ENCODE assay signal across 14 cellular contexts in the genomic region with DNA sequence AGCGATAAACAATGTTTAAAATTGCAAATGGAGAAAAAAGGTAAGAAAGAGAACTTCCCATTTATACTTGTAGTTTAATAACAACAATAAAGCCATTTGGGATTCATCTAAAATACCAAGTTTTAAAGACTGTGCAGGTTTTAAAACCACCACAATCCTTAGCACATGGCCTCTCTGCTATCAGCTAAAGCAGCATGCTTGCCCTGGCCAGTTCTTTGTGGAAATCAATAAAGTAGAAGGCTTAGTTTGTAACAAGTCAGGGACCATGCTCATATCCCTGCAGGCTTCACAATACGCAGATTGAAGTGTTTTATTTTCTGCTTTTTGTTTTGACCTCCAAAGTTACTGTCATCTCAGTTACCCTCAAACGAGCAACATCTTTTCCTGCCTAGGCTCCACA.
A peak's percentile ranks its signal among the peaks of the same experiment; 100 is the strongest.
DNase-seq lines count a peak whose midpoint lies in the region; ATAC-seq and TF ChIP-seq lines count a peak whose summit lies in the region.
"Had no signal": no experiment of that assay in that cellular context is flagged by ENCODE, and none has a peak within 500 bp of the region (broad histone marks: within the 10 kb centered on the region; RNA-seq: fewer than 3 reads in every experiment).

No MANE protein-coding gene starts in this region.

- no peak for ATAC-seq in activated T-cell treated with anti-CD3 and anti-CD28 coated beads, Interleukin-2, amount 50 U/mL, for 72 hours (replicated peaks in 1 of 2)
- ATAC-seq: GM23338 had no signal

- H3K27me3 ChIP-seq in WERI-Rb-1 (ENCODE audit: insufficient read depth, low read depth, severe bottlenecking), result no peaks in the 10 kb centered on the region
- H3K27me3 ChIP-seq in trophoblast cell (ENCODE audit: insufficient read depth, low read length), result no peaks in the 10 kb centered on the region
- H3K27me3 ChIP-seq: BLaER1 treated with 17β-estradiol and CSF1 and Interleukin-3, amounts not matched to agents 10 nM and 100 nM had no signal

- peak overlapping the region; percentile 48 for H3K27ac Mint-ChIP-seq in activated T-cell treated with anti-CD3 and anti-CD28 coated beads, Interleukin-2, amount 50 U/mL, for 72 hours
- peak overlapping the region; percentile 14 for H3K27ac Mint-ChIP-seq in mesothelial cell of epicardium
- H3K27ac Mint-ChIP-seq: CD4-positive, alpha-beta T cell; GM23338 had no signal

- peaks cover 10 to 15% of the 10 kb centered on the region in 2 donors for H3K9me3 Mint-ChIP-seq in activated T-cell treated with anti-CD3 and anti-CD28 coated beads, Interleukin-2, amount 50 U/mL, for 72 hours
- H3K9me3 Mint-ChIP-seq in mesothelial cell of epicardium, result peaks cover 22% of the 10 kb centered on the region
- H3K9me3 Mint-ChIP-seq: GM23338 had no signal

- H3K4me3 ChIP-seq in WERI-Rb-1 (ENCODE audit: low read depth, low read length) (no peak overlapping the region), trophoblast cell (ENCODE audit: low read depth, low read length) (no peak overlapping the region)
- H3K4me3 ChIP-seq: BLaER1 treated with 17β-estradiol and CSF1 and Interleukin-3, amounts not matched to agents 10 nM and 100 nM; GM23338 had no signal

- no peaks in the 10 kb centered on the region for H3K4me1 ChIP-seq in trophoblast cell (ENCODE audit: control insufficient read depth in 1 of 2, insufficient read depth in 2 of 2, low read length in 2 of 2)
- H3K4me1 ChIP-seq: BLaER1 treated with 17β-estradiol and CSF1 and Interleukin-3, amounts not matched to agents 10 nM and 100 nM had no signal

- H3K9me3 ChIP-seq in WERI-Rb-1 (ENCODE audit: severe bottlenecking) (no peaks in the 10 kb centered on the region), trophoblast cell (ENCODE audit: insufficient read depth, low read depth, low read length) (no peaks in the 10 kb centered on the region)

- no peaks in the 10 kb centered on the region for H3K27me3 Mint-ChIP-seq in activated T-cell treated with anti-CD3 and anti-CD28 coated beads, Interleukin-2, amount 50 U/mL, for 72 hours (ENCODE audit: low read depth)
- no peaks in the 10 kb centered on the region for H3K27me3 Mint-ChIP-seq in mesothelial cell of epicardium (ENCODE audit: low read depth)
- H3K27me3 Mint-ChIP-seq: CD4-positive, alpha-beta T cell had no signal

- H3K4ac ChIP-seq in trophoblast cell (ENCODE audit: low read depth, low read length), result no peak overlapping the region

- H3K36me3 ChIP-seq in WERI-Rb-1 (no peaks in the 10 kb centered on the region), trophoblast cell (ENCODE audit: control insufficient read depth in 1 of 2, insufficient read depth in 2 of 2, low read length in 2 of 2) (no peaks in the 10 kb centered on the region)
- H3K36me3 ChIP-seq: BLaER1 treated with 17β-estradiol and CSF1 and Interleukin-3, amounts not matched to agents 10 nM and 100 nM had no signal

- no peak for DNase-seq in activated T-cell treated with anti-CD3 and anti-CD28 coated beads, Interleukin-2, amount 50 U/mL, for 72 hours
- no peak for DNase-seq in activated T-cell treated with anti-CD3 and anti-CD28 coated beads, Interleukin-2, amount 50 U/mL, for 48 hours
- DNase-seq in WERI-Rb-1 (peak; percentile 36), mesothelial cell of epicardium (ENCODE audit: low spot score in 2 of 2, unreplicated experiment in 2 of 2) (no peak), NCI-H1092 treated with DMSO at 0.1 percent for 48 hours (lab: John Stamatoyannopoulos, UW) (no peak), trophoblast cell (no peak)
- DNase-seq in activated naive CD4-positive, alpha-beta T cell treated with Interleukin-2 at 50 U/mL for 16 hours, result no peak
- DNase-seq: ACHN; CD4-positive, alpha-beta T cell; DMS79 treated with DMSO at 0.1 percent for 48 hours; EL; H7 had no signal

- no peaks in the 10 kb centered on the region for H3K79me1 ChIP-seq in trophoblast cell (ENCODE audit: low read length)

- no peak overlapping the region for H2AFZ ChIP-seq in trophoblast cell (ENCODE audit: insufficient read depth, low read length, poor library complexity)
- H2AFZ ChIP-seq: GM23338 had no signal

- H4K12ac ChIP-seq in trophoblast cell (ENCODE audit: low read depth, low read length), result no peak overlapping the region

- WGBS in trophoblast cell (ENCODE audit: extremely low coverage, insufficient coverage, insufficient read length), result no CpG with 5 or more reads among the region's 3 CpGs

- H3K14ac ChIP-seq in trophoblast cell (ENCODE audit: low read length), result no peak overlapping the region

- no peak overlapping the region for H3K23ac ChIP-seq in trophoblast cell (ENCODE audit: low read length)

- H3K79me2 ChIP-seq in trophoblast cell (ENCODE audit: control insufficient read depth, insufficient read depth, low read length, poor library complexity), result no peaks in the 10 kb centered on the region

- H3K4me3 Mint-ChIP-seq in activated T-cell treated with anti-CD3 and anti-CD28 coated beads, Interleukin-2, amount 50 U/mL, for 72 hours, result no peak overlapping the region
- no peak overlapping the region for H3K4me3 Mint-ChIP-seq in mesothelial cell of epicardium
- H3K4me3 Mint-ChIP-seq: CD4-positive, alpha-beta T cell; GM23338 had no signal

- H2AK5ac ChIP-seq in trophoblast cell (ENCODE audit: low read length), result no peak overlapping the region

- H3K36me3 Mint-ChIP-seq in activated T-cell treated with anti-CD3 and anti-CD28 coated beads, Interleukin-2, amount 50 U/mL, for 72 hours (ENCODE audit: insufficient read depth in 2 of 2), result peaks cover 32 to 73% of the 10 kb centered on the region in 2 donors
- H3K36me3 Mint-ChIP-seq in mesothelial cell of epicardium, result peaks cover 9% of the 10 kb centered on the region

- no peak for TF ChIP-seq CTCF in WERI-Rb-1 (IDR thresholded peaks at IDR 0.05; ENCODE audit: low read depth, low read length)
- TF ChIP-seq CTCF in mesothelial cell of epicardium (IDR thresholded peaks at IDR 0.05; ENCODE audit: unreplicated experiment), result no peak

- no peak overlapping the region for H3K18ac ChIP-seq in trophoblast cell (ENCODE audit: low read length)

- no peak overlapping the region for H3K4me2 ChIP-seq in trophoblast cell (ENCODE audit: low read length)
- H3K4me2 ChIP-seq: BLaER1 treated with 17β-estradiol and CSF1 and Interleukin-3, amounts not matched to agents 10 nM and 100 nM; GM23338 had no signal

- no peak overlapping the region for H4K8ac ChIP-seq in trophoblast cell (ENCODE audit: low read depth, low read length)

- no peak overlapping the region for H2BK12ac ChIP-seq in trophoblast cell (ENCODE audit: low read length)

- H2BK5ac ChIP-seq in trophoblast cell (ENCODE audit: low read depth, low read length, poor library complexity), result no peak overlapping the region

- H3K4me1 Mint-ChIP-seq in activated T-cell treated with anti-CD3 and anti-CD28 coated beads, Interleukin-2, amount 50 U/mL, for 72 hours (ENCODE audit: low read depth), result no peaks in the 10 kb centered on the region
- H3K4me1 Mint-ChIP-seq in mesothelial cell of epicardium, result peaks cover 11% of the 10 kb centered on the region
- H3K4me1 Mint-ChIP-seq: GM23338 had no signal

- no peak overlapping the region for H3K9ac ChIP-seq in trophoblast cell (ENCODE audit: low read length)
- H3K9ac ChIP-seq: BLaER1 treated with 17β-estradiol and CSF1 and Interleukin-3, amounts not matched to agents 10 nM and 100 nM had no signal

- H3K27ac ChIP-seq in WERI-Rb-1 (no peak overlapping the region), trophoblast cell (ENCODE audit: low read depth, low read length) (no peak overlapping the region)
- H3K27ac ChIP-seq: BLaER1 treated with 17β-estradiol and CSF1 and Interleukin-3, amounts not matched to agents 10 nM and 100 nM had no signal

- H4K91ac ChIP-seq in trophoblast cell (ENCODE audit: low read depth, low read length), result no peak overlapping the region

- no peak overlapping the region for H2BK120ac ChIP-seq in trophoblast cell (ENCODE audit: insufficient read depth, low read length, poor library complexity)
